ENCODE assay signal across 1 cellular context in the genomic region with DNA sequence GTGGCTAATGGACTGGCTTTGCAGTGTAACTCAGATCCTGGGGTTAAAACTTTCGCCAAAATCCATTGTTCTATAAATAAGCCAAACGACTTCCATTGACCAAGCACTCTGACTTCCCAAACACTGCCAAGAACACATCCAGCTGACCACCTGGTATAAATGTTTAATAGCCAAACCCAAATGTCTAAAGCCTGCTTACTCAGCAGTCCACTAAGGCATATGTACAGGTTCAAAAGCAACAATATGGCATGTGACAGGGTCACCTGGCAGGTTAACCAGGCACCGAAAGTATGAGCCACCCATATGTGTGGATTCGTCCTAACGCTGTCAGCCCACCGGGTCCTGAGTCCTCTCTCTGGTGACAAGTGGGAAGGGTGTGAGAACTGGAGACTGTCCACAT.
TF ChIP-seq lines count a peak whose summit lies in the region.

No MANE protein-coding gene starts in this region.

TF ChIP-seq in GM12878, 131 proteins besides CTCF, POLR2A, EP300 and RAD21:
- no peak for TF ChIP-seq GABPA (IDR thresholded peaks at IDR 0.05; ENCODE audit: low read depth)
